Comparison of ENCODE assay signal across 21 cellular contexts in genomic region chr17:69538795-69539194, GRCh38.
"Had no signal": no experiment of that assay in that cellular context is flagged by ENCODE, and none has a peak within 500 bp of the region (broad histone marks: within the 10 kb centered on the region; RNA-seq: fewer than 3 reads in every experiment).

No MANE protein-coding gene starts in this region.

- ATAC-seq: body of pancreas; heart right ventricle; left ventricle myocardium superior; naive thymus-derived CD8-positive, alpha-beta T cell; psoas muscle; right cardiac atrium; upper lobe of right lung had no signal

- H3K27me3 Mint-ChIP-seq: activated naive CD8-positive, alpha-beta T cell; memory B cell; naive thymus-derived CD8-positive, alpha-beta T cell had no signal

- H3K4me3 Mint-ChIP-seq: activated naive CD8-positive, alpha-beta T cell; immature natural killer cell; memory B cell; naive thymus-derived CD8-positive, alpha-beta T cell; T-helper 1 cell treated with Interleukin-12 subunit alpha and Interleukin-12 subunit beta and Interleukin-4 antibody, amounts not matched to agents 30 μg/mL and 1 μg/mL, for 36 hours had no signal

- DNase-seq: activated CD4-positive, CD25-positive, alpha-beta regulatory T cell treated with anti-CD3 and anti-CD28 coated beads, Interleukin-2, amount 50 U/mL, for 72 hours; activated CD8-positive, alpha-beta memory T cell treated with anti-CD3 and anti-CD28 coated beads for 24 hours; activated CD8-positive, alpha-beta memory T cell treated with anti-CD3 and anti-CD28 coated beads, Interleukin-2, amount 50 U/mL, for 48 hours; activated gamma-delta T cell treated with Interleukin-2 at 50 U/mL for 16 hours; amygdala; body of pancreas; caudate nucleus; heart right ventricle; immature natural killer cell; left ventricle myocardium superior; naive thymus-derived CD8-positive, alpha-beta T cell; psoas muscle; right cardiac atrium; stimulated activated CD4-positive, alpha-beta T cell treated with anti-CD3 and anti-CD28 coated beads, Interleukin-4, amount 100 ng/mL, for 1 hour; testis; upper lobe of right lung had no signal

- H3K4me3 ChIP-seq: body of pancreas, esophagus muscularis mucosa, heart right ventricle, psoas muscle, skin epidermis, testis, upper lobe of right lung had no signal

- H3K9me3 ChIP-seq: esophagus muscularis mucosa, heart right ventricle, psoas muscle, testis, upper lobe of right lung had no signal

- H3K27ac Mint-ChIP-seq: activated naive CD8-positive, alpha-beta T cell; immature natural killer cell; memory B cell; naive thymus-derived CD8-positive, alpha-beta T cell; T-helper 1 cell treated with Interleukin-12 subunit alpha and Interleukin-12 subunit beta and Interleukin-4 antibody, amounts not matched to agents 30 μg/mL and 1 μg/mL, for 36 hours had no signal

- H3K27me3 ChIP-seq: body of pancreas, esophagus muscularis mucosa, heart right ventricle, testis, upper lobe of right lung had no signal

- H3K27ac ChIP-seq: body of pancreas, esophagus muscularis mucosa, heart right ventricle, psoas muscle, skin epidermis, testis, upper lobe of right lung had no signal

- H3K4me1 ChIP-seq: body of pancreas, esophagus muscularis mucosa, heart right ventricle, psoas muscle, testis, upper lobe of right lung had no signal

- H3K36me3 ChIP-seq: upper lobe of right lung had no signal

- H3K9me3 Mint-ChIP-seq: immature natural killer cell; memory B cell; naive thymus-derived CD8-positive, alpha-beta T cell; T-helper 1 cell treated with Interleukin-12 subunit alpha and Interleukin-12 subunit beta and Interleukin-4 antibody, amounts not matched to agents 30 μg/mL and 1 μg/mL, for 36 hours had no signal

- H3K4me1 Mint-ChIP-seq: immature natural killer cell, memory B cell had no signal
